Comparison of ENCODE assay signal across 10 cellular contexts in genomic region chr6:88167625-88167937, GRCh38. TPM values are rescaled to one million over a fixed set of nuclear protein-coding genes. Genes with fewer than 3 reads are reported as not detected.
A peak's percentile ranks its signal among the peaks of the same experiment; 100 is the strongest.
DNase-seq lines count a peak whose midpoint lies in the region; ATAC-seq and TF ChIP-seq lines count a peak whose summit lies in the region.
"Had no signal": no experiment of that assay in that cellular context is flagged by ENCODE, and none has a peak within 500 bp of the region (broad histone marks: within the 10 kb centered on the region; RNA-seq: fewer than 3 reads in every experiment).

No MANE protein-coding gene starts in this region.

- CTCF ChIA-PET in T-cell (lab: Charles Lee) = no interaction called here

- peak overlapping the region; percentile 100 for H3K4me2 ChIP-seq in hepatocyte
- H3K4me2 ChIP-seq in smooth muscle cell = peak overlapping the region; percentile 92
- H3K4me2 ChIP-seq: KMS-11 had no signal

- 19% methylated on average over 17 of the region's 17 CpGs for WGBS in hepatocyte (ENCODE audit: low lambda C conversion rate, missing lambda C conversion rate)
- WGBS in smooth muscle cell (ENCODE audit: low lambda C conversion rate) = 15% methylated on average over 17 of the region's 17 CpGs

- POLR2A ChIA-PET in T-cell (lab: Charles Lee) = no interaction called here

- H3K4me3 ChIP-seq in GM12864 (ENCODE audit: low read depth, low read length) (peak overlapping the region; percentile 73), hepatocyte (peak overlapping the region; percentile 84), smooth muscle cell (no peak overlapping the region), vagina (peak overlapping the region in 1 of 2 donors; percentile 57)

- no peak for TF ChIP-seq POLR2A in vagina (IDR thresholded peaks at IDR 0.05)

- H3K9me2 ChIP-seq in hepatocyte (replicated peaks; ENCODE audit: insufficient read depth) = no peaks in the 10 kb centered on the region

- no peaks in the 10 kb centered on the region for H3K9me3 Mint-ChIP-seq in T-cell

- TF ChIP-seq CTCF in GM12864 (IDR thresholded peaks at IDR 0.05; ENCODE audit: low read depth, low read length, missing control alignments) (no peak), hepatocyte (IDR thresholded peaks at IDR 0.05; ENCODE audit: poor library complexity) (no peak), smooth muscle cell (IDR thresholded peaks at IDR 0.05; ENCODE audit: borderline replicate concordance, insufficient read depth, poor library complexity, severe bottlenecking) (no peak), vagina (IDR thresholded peaks at IDR 0.05) (no peak)

- H3K4me1 ChIP-seq in hepatocyte (ENCODE audit: insufficient read depth) (peaks cover 10% of the 10 kb centered on the region), smooth muscle cell (ENCODE audit: low read depth) (peaks cover 9% of the 10 kb centered on the region), vagina (peaks cover 22% of the 10 kb centered on the region)

- H3K79me2 ChIP-seq in hepatocyte = no peaks in the 10 kb centered on the region
- no peaks in the 10 kb centered on the region for H3K79me2 ChIP-seq in smooth muscle cell (ENCODE audit: low read depth)

- peak overlapping the region; percentile 87 for H2AFZ ChIP-seq in hepatocyte
- H2AFZ ChIP-seq in smooth muscle cell (ENCODE audit: low read depth) = peak overlapping the region; percentile 57

- peaks cover 64% of the 10 kb centered on the region in 2 donors for H3K27me3 Mint-ChIP-seq in T-cell

- no peak overlapping the region for H3K27ac ChIP-seq in hepatocyte
- H3K27ac ChIP-seq in smooth muscle cell (ENCODE audit: low read depth) = no peak overlapping the region
- H3K27ac ChIP-seq in vagina = no peak overlapping the region
- H3K27ac ChIP-seq: KMS-11 had no signal

- H3K36me3 ChIP-seq in hepatocyte (replicated peaks; ENCODE audit: insufficient read depth, low read depth) (no peaks in the 10 kb centered on the region), smooth muscle cell (ENCODE audit: low read depth) (no peaks in the 10 kb centered on the region), vagina (no peaks in the 10 kb centered on the region)

- H3K9ac ChIP-seq in smooth muscle cell (ENCODE audit: low read depth) = no peak overlapping the region
- H3K9ac ChIP-seq: KMS-11 had no signal

- peaks cover 12 to 17% (median 13%) of the 10 kb centered on the region in 3 donors for H3K4me1 Mint-ChIP-seq in T-cell

- H3K27me3 ChIP-seq in hepatocyte (peaks cover 61% of the 10 kb centered on the region), smooth muscle cell (ENCODE audit: low read depth) (peaks cover 89% of the 10 kb centered on the region), vagina (peaks cover 4% of the 10 kb centered on the region)

- no peaks in the 10 kb centered on the region for H3K36me3 Mint-ChIP-seq in T-cell

- H3F3A ChIP-seq in smooth muscle cell (ENCODE audit: low read depth) = no peaks in the 10 kb centered on the region

- H3K4me3 Mint-ChIP-seq in T-cell = peak overlapping the region; percentile 46 to 78 (median 56)

- no peak for ATAC-seq in T-cell (replicated peaks in 1 of 4)
- ATAC-seq in GM19455 (IDR thresholded peaks at IDR 0.05; ENCODE audit: unreplicated experiment) = no peak
- no peak for ATAC-seq in GM21619 (IDR thresholded peaks at IDR 0.05; ENCODE audit: unreplicated experiment)

- DNase-seq in GM12864 (ENCODE audit: low read depth) = no peak
- DNase-seq in T-cell = no peak
- DNase-seq in hepatocyte (ENCODE audit: low spot score) = no peak
- no peak for DNase-seq in smooth muscle cell (lab: John Stamatoyannopoulos, UW; ENCODE audit: unreplicated experiment)
- no peak for DNase-seq in vagina (ENCODE audit: extremely low spot score in 2 of 2)
- DNase-seq: NCI-H226 had no signal

- intact Hi-C loops in vagina (cut with DNase I) = no loop called here

- H3K9me3 ChIP-seq in hepatocyte (ENCODE audit: low read depth) (no peaks in the 10 kb centered on the region), smooth muscle cell (replicated peaks; ENCODE audit: low read depth) (no peaks in the 10 kb centered on the region), vagina (no peaks in the 10 kb centered on the region)

- H4K20me1 ChIP-seq in hepatocyte (ENCODE audit: insufficient read depth, poor library complexity, severe bottlenecking) = no peaks in the 10 kb centered on the region
- H4K20me1 ChIP-seq in smooth muscle cell (ENCODE audit: low read depth) = no peaks in the 10 kb centered on the region

- no peak overlapping the region for H3K27ac Mint-ChIP-seq in T-cell

RNA-seq across cellular contexts. Expression of gene CNR1, which starts 1.4 kb away (rescaled TPM):
- total RNA-seq in T-cell (under 1 TPM in 3 of 5 donors, not detected in 2; 0.47 to 0.89 (median 0.73) TPM), hepatocyte (4.4 and 5.2 TPM in 2 replicates), smooth muscle cell (not detected in 2 replicates), vagina (6.1 TPM)
- polyA plus RNA-seq in hepatocyte (1.1 and 1.6 TPM in 2 replicates), smooth muscle cell (not detected in 2 replicates)
- total RNA-seq: endothelial cell of umbilical vein had no signal
